25 cellular contexts compared by ENCODE assay signal in the genomic region with DNA sequence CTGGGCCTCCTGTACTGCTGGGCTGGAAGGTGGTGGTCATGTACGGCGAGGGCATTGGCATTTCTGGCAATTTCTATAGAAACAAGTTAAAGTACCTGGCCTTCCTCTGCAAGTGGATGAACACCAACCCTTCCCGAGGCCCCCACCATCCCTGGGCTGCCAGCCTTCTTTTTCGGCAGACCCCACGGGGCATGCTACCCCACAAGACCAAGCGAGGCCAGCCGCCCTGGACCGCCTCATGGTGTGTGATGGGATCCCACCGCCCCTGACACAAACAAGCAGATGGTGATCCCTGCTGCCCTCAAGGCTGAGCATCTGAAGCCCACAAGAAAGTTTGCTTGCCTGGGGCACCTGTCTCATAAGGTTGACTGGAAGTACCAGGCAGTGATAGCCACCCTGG.
"Had no signal": no experiment of that assay in that cellular context is flagged by ENCODE, and none has a peak within 500 bp of the region (broad histone marks: within the 10 kb centered on the region; RNA-seq: fewer than 3 reads in every experiment).

No MANE protein-coding gene starts in this region.

- H3K4me2 ChIP-seq: hepatocyte, smooth muscle cell had no signal

- ATAC-seq: heart right ventricle; left cardiac atrium; left lung; lower lobe of right lung; natural killer cell; right lobe of liver; stimulated activated memory B cell treated with anti-CD40 and anti-IgM and Interleukin-4, amounts not matched to agents 10 μg/mL and 1 μg/mL and 100 μg/mL, for 72 hours; stimulated activated naive CD8-positive, alpha-beta T cell treated with anti-CD3 and anti-CD28 coated beads, Interleukin-15, Interleukin-2, amounts not matched to agents 100 U/mL and 50 U/mL, for 24 hours had no signal

- H3K9me3 ChIP-seq: heart right ventricle, left lung, lower lobe of right lung, right atrium auricular region, right lobe of liver, stomach, suprapubic skin, tibial nerve, uterus had no signal

- H3K4me3 ChIP-seq: heart right ventricle, hepatocyte, left lung, lower lobe of right lung, right atrium auricular region, right lobe of liver, smooth muscle cell, stomach, suprapubic skin, tibial nerve, uterus had no signal

- H3K27ac ChIP-seq: heart right ventricle, hepatocyte, left lung, lower lobe of right lung, parathyroid adenoma, right atrium auricular region, right lobe of liver, stomach, suprapubic skin, uterus had no signal

- H3K9ac ChIP-seq: parathyroid adenoma had no signal

- DNase-seq: heart right ventricle; islet precursor cell; left cardiac atrium; left lung; lower lobe of right lung; mesendoderm; naive B cell; natural killer cell; nephron progenitor cell; occipital lobe; right lobe of liver; stimulated activated CD4-positive, alpha-beta T cell treated with anti-CD3 and anti-CD28 coated beads, Interleukin-1b, Interleukin-23, amount 100 ng/mL, for 48 hours; stimulated activated CD4-positive, alpha-beta T cell treated with anti-CD3 and anti-CD28 coated beads, Interleukin-2, amount 100 ng/mL, for 48 hours; stimulated activated CD4-positive, alpha-beta T cell treated with anti-CD3 and anti-CD28 coated beads, Interleukin-4, amount 100 ng/mL, for 4 hours; stimulated activated CD8-positive, alpha-beta memory T cell treated with anti-CD3 and anti-CD28 coated beads, Interleukin-4, amount 100 ng/mL, for 48 hours; stimulated activated naive CD8-positive, alpha-beta T cell treated with anti-CD3 and anti-CD28 coated beads, Interleukin-15, Interleukin-2, amounts not matched to agents 100 U/mL and 50 U/mL, for 24 hours; stomach; uterus had no signal

- H3K36me3 ChIP-seq: left lung, lower lobe of right lung, right lobe of liver, suprapubic skin, tibial nerve, uterus had no signal

- H3K27me3 ChIP-seq: right atrium auricular region, right lobe of liver, stomach, tibial nerve, uterus had no signal

- H3K4me1 ChIP-seq: left lung, lower lobe of right lung, parathyroid adenoma, right lobe of liver, suprapubic skin, uterus had no signal
